In genomic region chrX:3713937-3714434, GRCh38 we compare ENCODE assay signal across 8 cellular contexts. TPM values are rescaled to one million over a fixed set of nuclear protein-coding genes. Genes with fewer than 3 reads are reported as not detected.
DNase-seq lines count a peak whose midpoint lies in the region; ATAC-seq and TF ChIP-seq lines count a peak whose summit lies in the region.

No MANE protein-coding gene starts in this region.

- H3K27ac ChIP-seq in lung (ENCODE audit: low read depth in 1 of 2, low read length in 1 of 2) (no peak overlapping the region), uterus (peak overlapping the region; percentile 59 to 70)

- no peaks in the 10 kb centered on the region for H3K9me3 ChIP-seq in lung (ENCODE audit: control insufficient read depth in 2 of 2, insufficient read depth in 1 of 2, low read length in 1 of 2)
- no peaks in the 10 kb centered on the region for H3K9me3 ChIP-seq in uterus

- H3K27me3 ChIP-seq in lung (ENCODE audit: control insufficient read depth, insufficient read depth) = no peaks in the 10 kb centered on the region
- no peaks in the 10 kb centered on the region for H3K27me3 ChIP-seq in uterus

- DNase-seq in stimulated activated CD4-positive, alpha-beta T cell treated with anti-CD3 and anti-CD28 coated beads, Interleukin-15, amount 100 ng/mL, for 24 hours = peak; percentile 12
- DNase-seq in stimulated activated CD4-positive, alpha-beta T cell treated with anti-CD3 and anti-CD28 coated beads, Interleukin-2, amount 100 ng/mL, for 24 hours = no peak
- DNase-seq in astrocyte of the cerebellum (ENCODE audit: low read depth) (no peak), lung (ENCODE audit: low spot score) (no peak), uterus (no peak), NCI-H187 (lab: John Stamatoyannopoulos, UW) (no peak)
- no peak for DNase-seq in stimulated activated naive CD4-positive, alpha-beta T cell treated with Interleukin-2 at 50 U/mL for 16 hours (lab: John Stamatoyannopoulos, UW)

- TF ChIP-seq POLR2A in uterus (IDR thresholded peaks at IDR 0.05) = no peak

- ATAC-seq in lung (ENCODE audit: insufficient read depth, low FRiP score) = no peak
- no peak for ATAC-seq in GM18517 (IDR thresholded peaks at IDR 0.05; ENCODE audit: unreplicated experiment)

- no peak for TF ChIP-seq CTCF in astrocyte of the cerebellum (IDR thresholded peaks at IDR 0.05; ENCODE audit: low read depth, low read length, missing control alignments)
- TF ChIP-seq CTCF in lung (IDR thresholded peaks at IDR 0.05; ENCODE audit: control extremely low read depth, extremely low read depth) = no peak
- no peak for TF ChIP-seq CTCF in uterus (IDR thresholded peaks at IDR 0.05)

- WGBS in lung, 2 donors = 2 to 4% methylated on average over 15 of the region's 15 CpGs

- in situ Hi-C loops in astrocyte of the cerebellum (cut with HindIII; ENCODE audit: low sequenced_read_pairs) = no loop called here

- H3K4me3 ChIP-seq in astrocyte of the cerebellum (ENCODE audit: low read depth, low read length) (peak overlapping the region; percentile 57), lung (peak overlapping the region; percentile 71), uterus (peak overlapping the region; percentile 49 to 55)

- intact Hi-C loops in uterus (cut with DNase I; ENCODE audit: low total_unique reads) = no loop called here

- H3K36me3 ChIP-seq in lung (ENCODE audit: control insufficient read depth in 2 of 2, insufficient read depth in 2 of 2, low read length in 2 of 2) (no peaks in the 10 kb centered on the region), uterus (no peaks in the 10 kb centered on the region)

- no peaks in the 10 kb centered on the region for H3K4me1 ChIP-seq in lung (ENCODE audit: control insufficient read depth in 2 of 2, insufficient read depth in 2 of 2, low read length in 2 of 2)
- H3K4me1 ChIP-seq in uterus = peaks cover 0 to 3% of the 10 kb centered on the region in 2 donors

RNA-seq across cellular contexts. Expression of gene PRKX, which starts 0.5 kb away (rescaled TPM):
- total RNA-seq in lung (10 to 100 TPM; 11.0 to 16.3 TPM), uterus (10 to 100 TPM in 3 of 4 donors, 1 to 10 TPM in 1; 8.5 to 27.9 (median 12.0) TPM)
- 1 to 10 TPM; 5.5 to 6.0 TPM for polyA plus RNA-seq in lung

Comparison
In these comparisons a context has a peak if more than half of its experiments do, and no peak if none do; other contexts are left out.
1. H3K27ac ChIP-seq: peak in uterus (2 of 2); none in lung (0 of 2).
2. Peak in every context shown above with its lines, with median percentiles within 50 percentile points of each other: H3K4me3 ChIP-seq.